Comparison of ENCODE assay signal across 8 cellular contexts in the genomic region with DNA sequence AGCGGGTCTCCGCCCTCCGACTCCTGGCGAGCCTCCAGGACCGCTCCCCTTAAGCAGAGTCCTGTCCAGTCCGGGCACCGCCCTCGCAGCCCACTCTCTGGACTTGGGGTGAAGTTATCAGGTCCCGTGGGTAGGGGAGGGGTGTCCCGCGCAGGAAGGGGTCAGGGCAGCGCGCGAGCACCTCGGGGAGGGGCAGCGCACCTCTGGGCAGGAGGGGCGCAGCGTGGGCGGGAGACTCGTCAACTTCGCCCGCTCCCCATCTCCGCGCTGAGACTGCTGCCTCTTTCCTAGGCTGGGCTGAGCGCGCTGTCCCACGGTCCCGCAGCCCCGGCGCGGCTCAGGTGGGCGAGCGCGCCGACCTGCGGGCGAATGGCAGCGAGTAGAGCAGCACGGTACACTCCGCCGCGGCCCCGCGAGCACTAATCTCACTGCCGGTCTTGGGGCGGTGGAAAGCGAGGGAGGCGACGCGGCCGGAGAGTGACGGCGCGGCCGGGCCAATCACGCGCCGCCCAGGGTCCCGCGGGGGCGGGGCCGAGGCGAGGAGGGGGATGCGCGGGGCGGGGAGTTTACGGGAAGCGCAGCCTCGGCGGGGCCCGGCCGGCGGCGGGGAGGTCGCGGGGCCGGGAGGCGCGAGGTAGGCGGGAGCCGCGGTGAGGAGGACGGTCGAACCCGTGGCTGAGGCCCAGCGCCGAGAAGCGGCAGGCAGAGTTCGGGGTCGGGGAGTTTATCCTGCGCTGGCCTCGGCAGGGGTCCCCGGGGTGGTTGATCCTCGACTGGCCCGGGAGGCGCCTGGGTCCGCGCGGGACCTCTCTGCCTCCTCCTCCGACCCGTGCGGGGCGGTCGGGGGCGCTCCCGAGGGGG. TPM values are rescaled to one million over a fixed set of nuclear protein-coding genes. Genes with fewer than 3 reads are reported as not detected.
A peak's percentile ranks its signal among the peaks of the same experiment; 100 is the strongest.
DNase-seq lines count a peak whose midpoint lies in the region; ATAC-seq and TF ChIP-seq lines count a peak whose summit lies in the region.

Gene MAN1A1 (minus strand): TSS at position 421 of the 861 bp plus-strand sequence. CDS start 696 bp downstream, outside the sequence.

- CTCF ChIA-PET in AG04450 (lab: Charles Lee) = interaction anchor here (0.8 to 2.3 kb wide), 7 partner anchors 11 to 393 kb away, joined by 3 to 33 read pairs (median 5); no protein-coding TSS in a partner anchor

- DNase-seq in AG04450 (ENCODE audit: low read depth, low spot score) = peak; percentile 15
- peak; percentile 43 for DNase-seq in NCI-H460 (ENCODE audit: extremely low read depth, low read depth)
- DNase-seq in activated CD4-positive, alpha-beta T cell treated with anti-CD3 and anti-CD28 coated beads for 4 hours = peak; percentile 86 to 87
- DNase-seq in left kidney (ENCODE audit: low read depth, low spot score) = peak; percentile 96
- peak; percentile 89 for DNase-seq in stimulated activated CD4-positive, alpha-beta T cell treated with anti-CD3 and anti-CD28 coated beads, Interleukin-2, amount 100 ng/mL, for 24 hours

- H3K27ac ChIP-seq in AG04450 (ENCODE audit: low read depth, low read length) = peak within 1 kb of the TSS; percentile 25
- peak within 1 kb of the TSS; percentile 47 for H3K27ac ChIP-seq in cingulate gyrus (ENCODE audit: low read depth, low read length)

- H3K4me3 ChIP-seq in AG04450 (ENCODE audit: low read depth, low read length) = peak within 1 kb of the TSS; percentile 86

- no peaks in the 10 kb centered on the region for H3K27me3 ChIP-seq in AG04450 (ENCODE audit: control insufficient read depth, insufficient read depth, low read length)

- ATAC-seq in GM18861 (IDR thresholded peaks at IDR 0.05; ENCODE audit: unreplicated experiment) = peak; percentile 69
- ATAC-seq in HG03095 (IDR thresholded peaks at IDR 0.05; ENCODE audit: unreplicated experiment) = peak; percentile 77

- H3K9me3 ChIP-seq in AG04450 (ENCODE audit: control insufficient read depth, insufficient read depth, low read length) = no peaks in the 10 kb centered on the region; the same call in 1 of the 2 replicates

- POLR2A ChIA-PET in AG04450 (lab: Yijun Ruan, JAX) = interaction anchor here (1.2 kb wide), 1 partner anchor 88 kb away, joined by 3 read pairs; no protein-coding TSS in a partner anchor

- no peak for TF ChIP-seq CTCF in AG04450 (IDR thresholded peaks at IDR 0.05; ENCODE audit: low read depth, low read length)

RNA-seq across cellular contexts. Expression of gene MAN1A1, which starts in this region (rescaled TPM):
- polyA plus RNA-seq in AG04450 (2011; rRNA removed) = 18.7 and 27.5 TPM in 2 replicates
- polyA minus RNA-seq in AG04450 (2011; rRNA and poly(A)+ RNA removed) = 6.0 and 9.7 TPM in 2 replicates
- total RNA-seq in NCI-H460 (2014; rRNA removed; shearing (Covaris generic)) = 0.10 and 0.46 TPM in 2 replicates
- not detected in 2 replicates for polyA plus RNA-seq in NCI-H460 (2014; cell fraction: nucleus; rRNA removed)

Comparison
In these comparisons a context has a peak if more than half of its experiments do, and no peak if none do; other contexts are left out.
1. Peak in every context shown above with its lines: DNase-seq, ATAC-seq, H3K4me3 ChIP-seq and H3K27ac ChIP-seq.
2. Peak in DNase-seq in NCI-H460; RNA of the gene not detected or under 1 TPM.
3. DNase-seq: peak in every context shown above with its lines; median percentile 96 in left kidney; 89 in stimulated activated CD4-positive, alpha-beta T cell treated with anti-CD3 and anti-CD28 coated beads, Interleukin-2, amount 100 ng/mL, for 24 hours; 86 in activated CD4-positive, alpha-beta T cell treated with anti-CD3 and anti-CD28 coated beads for 4 hours; 43 in NCI-H460; 15 in AG04450.